8 cellular contexts compared by ENCODE assay signal in the genomic region with DNA sequence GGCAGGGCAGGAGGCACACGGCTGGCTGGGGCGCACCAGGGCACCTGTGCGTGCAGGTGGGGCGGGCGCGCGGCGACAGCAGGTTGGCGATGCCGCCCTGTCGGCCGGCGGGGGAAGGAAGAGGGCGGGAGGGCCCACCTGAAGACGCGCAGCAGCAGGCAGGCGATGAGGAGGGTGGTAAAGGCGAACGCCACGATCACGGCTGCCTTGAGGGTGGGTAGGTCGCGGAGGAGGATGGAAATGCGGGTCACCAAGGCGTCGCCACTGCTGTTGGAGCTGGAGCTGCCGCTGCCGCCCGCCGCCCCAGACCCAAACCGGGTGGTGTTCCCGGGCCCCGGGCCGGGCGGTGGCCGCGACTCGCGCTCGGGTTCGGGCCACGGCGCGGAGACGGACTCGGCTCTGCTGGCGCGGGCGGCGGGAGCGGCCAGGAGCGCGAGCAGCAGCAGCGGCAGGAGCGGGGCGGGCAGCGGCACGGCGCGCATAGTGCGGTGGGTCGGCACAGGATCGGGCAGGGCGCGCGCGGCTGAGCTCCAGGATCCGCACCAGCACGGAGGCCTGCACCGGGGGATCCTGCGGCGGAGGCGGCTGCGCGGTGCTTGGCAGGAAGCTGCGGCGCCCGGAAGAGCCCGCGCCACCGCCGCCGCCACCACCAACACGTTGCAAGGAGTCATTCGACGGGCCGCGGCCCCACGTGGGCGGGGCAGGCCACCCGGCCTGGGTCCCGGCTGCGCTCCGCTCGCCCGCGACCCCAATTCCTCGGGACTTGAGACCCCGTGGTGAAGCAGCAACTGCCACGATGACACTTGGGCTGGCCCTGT. TPM values are rescaled to one million over a fixed set of nuclear protein-coding genes. Genes with fewer than 3 reads are reported as not detected.
DNase-seq lines count a peak whose midpoint lies in the region; ATAC-seq and TF ChIP-seq lines count a peak whose summit lies in the region.

A gene (minus strand): TSS at position 598 of the 818 bp plus-strand sequence.

- peak in 5 of 7 experiments; percentile 11 to 53 (median 20) for DNase-seq in CD8-positive, alpha-beta T cell
- peak; percentile 6 for DNase-seq in activated T-cell treated with anti-CD3 and anti-CD28 coated beads for 4 hours
- peak; percentile 40 for DNase-seq in germinal center (ENCODE audit: low spot score)
- DNase-seq in osteoblast (ENCODE audit: insufficient read length, low spot score, missing footprints): peak; percentile 87
- DNase-seq in hepatic stellate cell (ENCODE audit: low spot score): no peak

- CTCF ChIA-PET in CD8-positive, alpha-beta T cell (lab: Charles Lee): no interaction called here

- intact Hi-C loops in CD8-positive, alpha-beta T cell (cut with DNase I, micrococcal nuclease): no loop called here

- H3K4me1 Mint-ChIP-seq in CD8-positive, alpha-beta T cell (ENCODE audit: low read depth): peaks cover 14% of the 10 kb centered on the region

- no peaks in the 10 kb centered on the region for H3K9me3 Mint-ChIP-seq in CD8-positive, alpha-beta T cell

- H3K4me2 ChIP-seq in Loucy (ENCODE audit: low read depth, low read length, poor library complexity, severe bottlenecking) (peak within 1 kb of the TSS; percentile 55), osteoblast (ENCODE audit: insufficient read depth, low read length) (no peak within 1 kb of the TSS)

- H3K4me3 ChIP-seq in CD8-positive, alpha-beta T cell (ENCODE audit: low read depth, low read length): peak within 1 kb of the TSS; percentile 20
- peak within 1 kb of the TSS; percentile 47 for H3K4me3 ChIP-seq in Loucy (ENCODE audit: low read length, poor library complexity, severe bottlenecking)
- H3K4me3 ChIP-seq in osteoblast (ENCODE audit: insufficient read depth, low read length): peak within 1 kb of the TSS; percentile 55

- no peaks in the 10 kb centered on the region for H3K36me3 Mint-ChIP-seq in CD8-positive, alpha-beta T cell

- no peak within 1 kb of the TSS for H3K9ac ChIP-seq in Loucy (ENCODE audit: low read depth, low read length, poor library complexity, severe bottlenecking)

- no peaks in the 10 kb centered on the region for H3K79me2 ChIP-seq in Loucy (ENCODE audit: insufficient read depth, low read length)
- no peaks in the 10 kb centered on the region for H3K79me2 ChIP-seq in osteoblast (ENCODE audit: insufficient read depth, low read length)

- H3F3A ChIP-seq in Loucy (ENCODE audit: low read depth): no peaks in the 10 kb centered on the region

- peak; percentile 62 for ATAC-seq in CD8-positive, alpha-beta T cell
- ATAC-seq in GM19372 (IDR thresholded peaks at IDR 0.05; ENCODE audit: low read depth, unreplicated experiment) (peak; percentile 52), HG03045 (IDR thresholded peaks at IDR 0.05; ENCODE audit: unreplicated experiment) (no peak)

- H3K27ac Mint-ChIP-seq in CD8-positive, alpha-beta T cell: no peak within 1 kb of the TSS

- peaks cover 41% of the 10 kb centered on the region for H3K27me3 Mint-ChIP-seq in CD8-positive, alpha-beta T cell (ENCODE audit: low read depth)

- TF ChIP-seq CTCF in CD8-positive, alpha-beta T cell (IDR thresholded peaks at IDR 0.05): no peak
- TF ChIP-seq CTCF in Loucy (conservative IDR thresholded peaks at IDR 0.05; ENCODE audit: low read length) (no peak), osteoblast (IDR thresholded peaks at IDR 0.05; ENCODE audit: extremely low read depth, low read depth, low read length) (no peak)

- no peaks in the 10 kb centered on the region for H3K9me2 ChIP-seq in Loucy (replicated peaks; ENCODE audit: low read depth, low read length)

- no peaks in the 10 kb centered on the region for H3K36me3 ChIP-seq in CD8-positive, alpha-beta T cell (ENCODE audit: insufficient read depth, low read length)
- H3K36me3 ChIP-seq in Loucy (ENCODE audit: insufficient read depth, low read length) (no peaks in the 10 kb centered on the region), osteoblast (ENCODE audit: insufficient read depth, low read length) (no peaks in the 10 kb centered on the region)

- H3K9me3 ChIP-seq in CD8-positive, alpha-beta T cell (ENCODE audit: low read length): no peaks in the 10 kb centered on the region
- H3K9me3 ChIP-seq in Loucy (ENCODE audit: insufficient read depth, low read depth, low read length) (no peaks in the 10 kb centered on the region; the same call in 1 of the 2 replicates), osteoblast (ENCODE audit: low read depth, low read length) (no peaks in the 10 kb centered on the region)

- peaks cover 6% of the 10 kb centered on the region for H3K4me1 ChIP-seq in CD8-positive, alpha-beta T cell (ENCODE audit: insufficient read depth, low read length)
- no peaks in the 10 kb centered on the region for H3K4me1 ChIP-seq in Loucy (ENCODE audit: insufficient read depth, low read length, poor library complexity, severe bottlenecking)
- H3K4me1 ChIP-seq in osteoblast (ENCODE audit: insufficient read depth, low read length): no peaks in the 10 kb centered on the region

- peak within 1 kb of the TSS; percentile 25; the same call in 1 of the 2 replicates for H2AFZ ChIP-seq in Loucy (ENCODE audit: low read length)
- peak within 1 kb of the TSS; percentile 35 for H2AFZ ChIP-seq in osteoblast (ENCODE audit: low read length)

- peak within 1 kb of the TSS; percentile 79 for H3K4me3 Mint-ChIP-seq in CD8-positive, alpha-beta T cell

- H3K27me3 ChIP-seq in CD8-positive, alpha-beta T cell (ENCODE audit: insufficient read depth, low read length): no peaks in the 10 kb centered on the region
- H3K27me3 ChIP-seq in Loucy (ENCODE audit: insufficient read depth, low read length, poor library complexity, severe bottlenecking) (peaks cover 15% of the 10 kb centered on the region), osteoblast (ENCODE audit: insufficient read depth, low read length) (peaks cover 18% of the 10 kb centered on the region)

- H3K27ac ChIP-seq in CD8-positive, alpha-beta T cell (ENCODE audit: low read depth, low read length): no peak within 1 kb of the TSS
- no peak within 1 kb of the TSS for H3K27ac ChIP-seq in osteoblast (ENCODE audit: low read depth, low read length)

- H4K20me1 ChIP-seq in Loucy (ENCODE audit: insufficient read depth, low read length, poor library complexity, severe bottlenecking): no peaks in the 10 kb centered on the region
- no peaks in the 10 kb centered on the region for H4K20me1 ChIP-seq in osteoblast (ENCODE audit: insufficient read depth, low read length)

- POLR2A ChIA-PET in CD8-positive, alpha-beta T cell (lab: Charles Lee): no interaction called here

RNA-seq across cellular contexts. Expression of the gene that starts here (rescaled TPM):
- total RNA-seq in CD8-positive, alpha-beta T cell: 1 to 10 TPM; 1.4 to 1.8 TPM
- 2.1 and 5.1 TPM in 2 replicates for total RNA-seq in osteoblast
